In genomic region chr10:38741226-38741625, GRCh38 we compare ENCODE assay signal across 4 cellular contexts.
"Had no signal": no experiment of that assay in that cellular context is flagged by ENCODE, and none has a peak within 500 bp of the region (broad histone marks: within the 10 kb centered on the region; RNA-seq: fewer than 3 reads in every experiment).

No MANE protein-coding gene starts in this region.

- H3K27ac ChIP-seq: HL-60 had no signal

- DNase-seq: IMR-90, KBM-7 had no signal

- H3K4me3 ChIP-seq: K562 had no signal
